Comparison of ENCODE assay signal across 8 cellular contexts in the genomic region with DNA sequence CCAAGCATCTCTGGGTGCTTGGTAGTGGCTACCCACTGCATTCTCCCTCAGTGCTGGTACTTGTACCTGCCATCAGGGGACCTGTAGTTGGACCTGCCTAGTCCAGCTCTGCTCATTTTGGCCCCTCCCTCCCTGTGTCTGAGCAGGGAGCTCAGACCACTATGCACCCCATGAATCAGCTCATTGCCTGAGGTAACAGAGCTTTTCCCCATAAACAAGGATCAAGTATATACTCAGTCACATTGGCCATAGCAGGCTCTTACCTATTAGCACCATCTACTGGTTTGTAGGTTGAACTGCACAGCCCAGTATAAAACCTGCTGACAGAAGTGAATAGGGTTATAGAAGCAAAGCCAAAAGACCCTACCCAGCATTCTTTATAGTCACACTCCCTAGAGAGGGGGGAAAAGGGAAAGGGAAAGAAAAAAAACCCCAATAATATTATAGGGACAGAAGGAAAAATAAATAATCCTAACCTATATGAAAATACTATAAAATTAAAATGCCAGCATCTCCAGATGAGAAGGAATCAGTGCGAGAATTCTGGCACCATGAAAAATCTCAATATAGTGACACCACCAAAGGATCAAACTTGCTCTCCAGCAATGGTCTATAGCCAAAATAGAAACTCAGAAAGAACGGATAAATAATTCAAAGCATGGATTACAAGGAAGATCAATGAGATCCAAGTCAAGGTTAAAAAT. TPM values are rescaled to one million over a fixed set of nuclear protein-coding genes. Genes with fewer than 3 reads are reported as not detected.
DNase-seq lines count a peak whose midpoint lies in the region; ATAC-seq and TF ChIP-seq lines count a peak whose summit lies in the region.

No MANE protein-coding gene starts in this region.

- in situ Hi-C loops in GM13976 (cut with MboI; ENCODE audit: low sequenced_read_pairs, unreplicated experiment) = loop anchor here (5.0 kb wide), 1 partner anchor 127 kb away; no protein-coding TSS in a partner anchor

- DNase-seq in GM13976 (ENCODE audit: low spot score) (no peak), HuH-7 (ENCODE audit: low spot score) (peak; percentile 22), SHP77 treated with DMSO at 0.1 percent for 48 hours (lab: John Stamatoyannopoulos, UW) (peak; percentile 6), left lung (no peak), uterus (no peak)
- DNase-seq in central memory CD4-positive, alpha-beta T cell = peak; percentile 40

- no peak overlapping the region for H3K4me3 ChIP-seq in left lung
- H3K4me3 ChIP-seq in uterus = no peak overlapping the region

- no peaks in the 10 kb centered on the region for H3K27me3 ChIP-seq in left lung
- H3K27me3 ChIP-seq in uterus = no peaks in the 10 kb centered on the region

- peak; percentile 98 for ATAC-seq in left lung
- ATAC-seq in GM18870 (IDR thresholded peaks at IDR 0.05; ENCODE audit: unreplicated experiment) = no peak

- H3K9me3 ChIP-seq in left lung (peaks cover 0 to 20% of the 10 kb centered on the region in 2 donors), uterus (no peaks in the 10 kb centered on the region)

- no peak for TF ChIP-seq POLR2A in uterus (IDR thresholded peaks at IDR 0.05)

- no peaks in the 10 kb centered on the region for H3K4me1 ChIP-seq in left lung
- H3K4me1 ChIP-seq in uterus = no peaks in the 10 kb centered on the region

- intact Hi-C loops in left lung (cut with DNase I) (no loop called here), uterus (cut with DNase I; ENCODE audit: low total_unique reads) (no loop called here)

- H3K36me3 ChIP-seq in left lung = peaks cover 0 to 15% of the 10 kb centered on the region in 2 donors
- H3K36me3 ChIP-seq in uterus = no peaks in the 10 kb centered on the region

- H3K27ac ChIP-seq in C4-2B (no peak overlapping the region), left lung (no peak overlapping the region), uterus (no peak overlapping the region)

- TF ChIP-seq CTCF in C4-2B (conservative IDR thresholded peaks at IDR 0.05) (peak; percentile 88), GM13976 (IDR thresholded peaks at IDR 0.05; ENCODE audit: borderline replicate concordance, control extremely low read depth, extremely low read depth, insufficient read depth, missing control alignments) (peak; percentile 68), left lung (IDR thresholded peaks at IDR 0.05) (peak; percentile 81 to 96), uterus (IDR thresholded peaks at IDR 0.05) (peak; percentile 44 to 72 (median 62))

RNA-seq across cellular contexts. Expression of gene FLACC1, which starts 6.9 kb away (rescaled TPM):
- total RNA-seq in left lung (1 to 10 TPM; 1.5 to 2.0 TPM), uterus (1 to 10 TPM in 2 of 4 donors, under 1 TPM in 1, not detected in 1; 0.26 to 2.0 (median 1.5) TPM)

Comparison
In these comparisons a context has a peak if more than half of its experiments do, and no peak if none do; other contexts are left out.
1. DNase-seq: peak in HuH-7 (single experiment), SHP77 treated with DMSO at 0.1 percent for 48 hours (single experiment) and central memory CD4-positive, alpha-beta T cell (single experiment); none in GM13976 (single experiment), left lung (0 of 2) and uterus (0 of 2).
2. Peak in every context shown above with its lines, with median percentiles within 50 percentile points of each other: CTCF ChIP-seq.